9 cellular contexts compared by ENCODE assay signal in the genomic region with DNA sequence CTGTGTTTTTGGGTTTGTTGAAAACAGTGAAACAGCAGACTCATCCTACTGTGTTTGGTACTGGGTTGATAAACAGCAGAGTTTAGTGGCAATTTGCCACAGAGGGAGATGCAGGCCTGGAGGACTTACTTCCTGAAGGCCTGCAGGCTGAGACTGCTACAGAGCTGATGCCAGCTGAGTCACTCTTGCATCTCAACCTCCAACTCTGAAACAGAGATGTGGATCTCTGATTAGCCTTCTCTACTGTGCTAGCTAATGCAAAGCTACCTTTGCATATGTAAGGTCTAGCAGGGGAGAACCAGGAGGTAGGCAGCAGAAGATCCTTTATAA. TPM values are rescaled to one million over a fixed set of nuclear protein-coding genes. Genes with fewer than 3 reads are reported as not detected.
A peak's percentile ranks its signal among the peaks of the same experiment; 100 is the strongest.
DNase-seq lines count a peak whose midpoint lies in the region; ATAC-seq, FAIRE-seq and TF ChIP-seq lines count a peak whose summit lies in the region.
"Had no signal": no experiment of that assay in that cellular context is flagged by ENCODE, and none has a peak within 500 bp of the region (broad histone marks: within the 10 kb centered on the region; RNA-seq: fewer than 3 reads in every experiment).

No MANE protein-coding gene starts in this region.

- POLR2A ChIA-PET in SK-N-SH (lab: Yijun Ruan, JAX) = no interaction called here

- no peak for TF ChIP-seq CTCF in GM23338 (conservative IDR thresholded peaks at IDR 0.05; ENCODE audit: low read depth in 2 of 2)
- no peak for TF ChIP-seq CTCF in SK-N-SH (IDR thresholded peaks at IDR 0.05)

- H3K27me3 Mint-ChIP-seq in GM23338 (ENCODE audit: insufficient read depth, low read depth, poor library complexity) = peaks cover 2% of the 10 kb centered on the region
- H3K27me3 Mint-ChIP-seq: brain had no signal

- H3K9ac ChIP-seq in SK-N-SH = no peak overlapping the region

- H3K4me1 Mint-ChIP-seq in GM23338 = peaks cover 10% of the 10 kb centered on the region
- H3K4me1 Mint-ChIP-seq: brain had no signal

- peak; percentile 43 to 57; a peak in 3 of 4 replicates for TF ChIP-seq EP300 in SK-N-SH (IDR thresholded peaks at IDR 0.05; ENCODE audit: borderline replicate concordance in 1 of 2, low read depth in 1 of 2, low read length in 1 of 2)

- H3K4me3 ChIP-seq in GM23338 = 0 out of 2 replicates have a peak overlapping the region, but pooled peaks have one; percentile 8
- no peak overlapping the region for H3K4me3 ChIP-seq in SK-N-SH (ENCODE audit: low read depth in 2 of 2, low read length in 1 of 2)
- no peak overlapping the region for H3K4me3 ChIP-seq in small intestine (ENCODE audit: low read depth in 1 of 2, low read length in 2 of 2)

- H2AFZ ChIP-seq in GM23338 = no peak overlapping the region
- no peak overlapping the region for H2AFZ ChIP-seq in SK-N-SH (ENCODE audit: low read depth)

- no peaks in the 10 kb centered on the region for H3K36me3 Mint-ChIP-seq in GM23338 (ENCODE audit: low read depth)

- H3K9me2 ChIP-seq in GM23338 (ENCODE audit: insufficient read depth) = no peaks in the 10 kb centered on the region
- H3K9me2 ChIP-seq in SK-N-SH = no peaks in the 10 kb centered on the region

- no peak overlapping the region for H3K4me3 Mint-ChIP-seq in GM23338
- H3K4me3 Mint-ChIP-seq: brain had no signal

- peak; percentile 38; the same call in 1 of the 2 replicates for TF ChIP-seq RAD21 in SK-N-SH (IDR thresholded peaks at IDR 0.05; ENCODE audit: low read length)

- H3F3A ChIP-seq in GM23338 (replicated peaks; ENCODE audit: low read depth) (peaks cover 5% of the 10 kb centered on the region; the same call in 1 of the 2 replicates), SK-N-SH (replicated peaks; ENCODE audit: insufficient read depth) (peaks cover 24% of the 10 kb centered on the region)

- no peaks in the 10 kb centered on the region for H3K27me3 ChIP-seq in GM23338 (ENCODE audit: insufficient read depth)
- no peaks in the 10 kb centered on the region for H3K27me3 ChIP-seq in SK-N-SH (ENCODE audit: insufficient read depth)
- no peaks in the 10 kb centered on the region for H3K27me3 ChIP-seq in small intestine (ENCODE audit: control insufficient read depth in 2 of 2, insufficient read depth in 2 of 2, low read length in 2 of 2)

- no peaks in the 10 kb centered on the region for H3K9me3 Mint-ChIP-seq in GM23338
- H3K9me3 Mint-ChIP-seq: brain had no signal

- FAIRE-seq in small intestine (lab: Jason Lieb, UNC) = no peak

- peak overlapping the region; percentile 59 for H3K4me2 ChIP-seq in GM23338
- H3K4me2 ChIP-seq in SK-N-SH = peak overlapping the region; percentile 24; the same call in 1 of the 2 replicates

- peak overlapping the region; percentile 88 for H3K27ac ChIP-seq in GM23338 (ENCODE audit: low read depth)
- peak overlapping the region; percentile 62 to 85 for H3K27ac ChIP-seq in SK-N-SH (ENCODE audit: low read depth in 2 of 2, low read length in 1 of 2)
- no peak overlapping the region for H3K27ac ChIP-seq in small intestine (ENCODE audit: low read depth in 1 of 2, low read length in 1 of 2)

- H3K4me1 ChIP-seq in GM23338 (ENCODE audit: insufficient read depth) = peaks cover 12% of the 10 kb centered on the region
- peaks cover 8 to 13% of the 10 kb centered on the region in 2 experiments; a peak in 3 of 4 replicates for H3K4me1 ChIP-seq in SK-N-SH (ENCODE audit: control insufficient read depth in 1 of 2, insufficient read depth in 2 of 2, low read depth in 1 of 2, low read length in 1 of 2)
- peaks cover 0 to 4% of the 10 kb centered on the region in 2 donors for H3K4me1 ChIP-seq in small intestine (ENCODE audit: control insufficient read depth in 2 of 2, insufficient read depth in 1 of 2, low read depth in 1 of 2, low read length in 1 of 2)

- CTCF ChIA-PET in SK-N-SH (lab: Yijun Ruan, JAX) = interaction anchor here (1.0 kb wide), 1 partner anchor 73 kb away, joined by 5 read pairs; no protein-coding TSS in a partner anchor

- no peak overlapping the region for H3K27ac Mint-ChIP-seq in GM23338
- H3K27ac Mint-ChIP-seq: brain had no signal

- H3K79me2 ChIP-seq in GM23338 (replicated peaks; ENCODE audit: insufficient read depth) = no peaks in the 10 kb centered on the region
- peaks cover 7% of the 10 kb centered on the region; the same call in 1 of the 2 replicates for H3K79me2 ChIP-seq in SK-N-SH (ENCODE audit: insufficient read depth)

- H3K36me3 ChIP-seq in GM23338 (ENCODE audit: insufficient read depth) (no peaks in the 10 kb centered on the region), SK-N-SH (replicated peaks in 1 of 2; ENCODE audit: control insufficient read depth in 1 of 2, insufficient read depth in 2 of 2, low read length in 1 of 2) (peaks cover 0 to 9% of the 10 kb centered on the region in 2 experiments), small intestine (ENCODE audit: control insufficient read depth in 2 of 2, insufficient read depth in 2 of 2, low read length in 2 of 2) (peaks cover 0 to 4% of the 10 kb centered on the region in 2 donors)

- H4K20me1 ChIP-seq in GM23338 (replicated peaks; ENCODE audit: insufficient read depth) (no peaks in the 10 kb centered on the region; the same call in 1 of the 2 replicates), SK-N-SH (ENCODE audit: insufficient read depth) (no peaks in the 10 kb centered on the region)

- DNase-seq in AG08396 (ENCODE audit: low spot score) (peak; percentile 88), GM23338 (ENCODE audit: low spot score) (peak; percentile 76), SK-N-SH (peak; percentile 68), fibroblast of the conjunctiva (ENCODE audit: low read depth) (peak; percentile 91), small intestine (peak; percentile 49), NOMO-1 treated with DMSO at 0.1 percent for 48 hours (lab: John Stamatoyannopoulos, UW; ENCODE audit: unreplicated experiment) (no peak)

- peak; percentile 96 for ATAC-seq in GM23338
- no peak for ATAC-seq in GM21717 (IDR thresholded peaks at IDR 0.05; ENCODE audit: unreplicated experiment)
- no peak for ATAC-seq in GM19395 (IDR thresholded peaks at IDR 0.05; ENCODE audit: unreplicated experiment)

- no peaks in the 10 kb centered on the region for H3K9me3 ChIP-seq in SK-N-SH
- no peaks in the 10 kb centered on the region for H3K9me3 ChIP-seq in small intestine (ENCODE audit: control insufficient read depth, low read depth)

TF ChIP-seq in SK-N-SH, 30 proteins besides CTCF, POLR2A, EP300 and RAD21 (continues in another document):
- TF ChIP-seq TEAD4 (IDR thresholded peaks at IDR 0.05; ENCODE audit: borderline replicate concordance, insufficient read depth) = no peak
- 0 out of 2 replicates have a peak, but pooled peaks have one; percentile 30 for TF ChIP-seq MXI1 (IDR thresholded peaks at IDR 0.05; ENCODE audit: low read depth, low read length)
- TF ChIP-seq TCF12 (IDR thresholded peaks at IDR 0.05) = peak; percentile 91
- TF ChIP-seq ELF1 (IDR thresholded peaks at IDR 0.05) = peak; percentile 89
- TF ChIP-seq NRF1 (IDR thresholded peaks at IDR 0.05; ENCODE audit: low read depth, low read length) = no peak
- peak; percentile 79 for TF ChIP-seq GATA2 (CRISPR knock-in tag; IDR thresholded peaks at IDR 0.05)
- TF ChIP-seq, protein P1, sequence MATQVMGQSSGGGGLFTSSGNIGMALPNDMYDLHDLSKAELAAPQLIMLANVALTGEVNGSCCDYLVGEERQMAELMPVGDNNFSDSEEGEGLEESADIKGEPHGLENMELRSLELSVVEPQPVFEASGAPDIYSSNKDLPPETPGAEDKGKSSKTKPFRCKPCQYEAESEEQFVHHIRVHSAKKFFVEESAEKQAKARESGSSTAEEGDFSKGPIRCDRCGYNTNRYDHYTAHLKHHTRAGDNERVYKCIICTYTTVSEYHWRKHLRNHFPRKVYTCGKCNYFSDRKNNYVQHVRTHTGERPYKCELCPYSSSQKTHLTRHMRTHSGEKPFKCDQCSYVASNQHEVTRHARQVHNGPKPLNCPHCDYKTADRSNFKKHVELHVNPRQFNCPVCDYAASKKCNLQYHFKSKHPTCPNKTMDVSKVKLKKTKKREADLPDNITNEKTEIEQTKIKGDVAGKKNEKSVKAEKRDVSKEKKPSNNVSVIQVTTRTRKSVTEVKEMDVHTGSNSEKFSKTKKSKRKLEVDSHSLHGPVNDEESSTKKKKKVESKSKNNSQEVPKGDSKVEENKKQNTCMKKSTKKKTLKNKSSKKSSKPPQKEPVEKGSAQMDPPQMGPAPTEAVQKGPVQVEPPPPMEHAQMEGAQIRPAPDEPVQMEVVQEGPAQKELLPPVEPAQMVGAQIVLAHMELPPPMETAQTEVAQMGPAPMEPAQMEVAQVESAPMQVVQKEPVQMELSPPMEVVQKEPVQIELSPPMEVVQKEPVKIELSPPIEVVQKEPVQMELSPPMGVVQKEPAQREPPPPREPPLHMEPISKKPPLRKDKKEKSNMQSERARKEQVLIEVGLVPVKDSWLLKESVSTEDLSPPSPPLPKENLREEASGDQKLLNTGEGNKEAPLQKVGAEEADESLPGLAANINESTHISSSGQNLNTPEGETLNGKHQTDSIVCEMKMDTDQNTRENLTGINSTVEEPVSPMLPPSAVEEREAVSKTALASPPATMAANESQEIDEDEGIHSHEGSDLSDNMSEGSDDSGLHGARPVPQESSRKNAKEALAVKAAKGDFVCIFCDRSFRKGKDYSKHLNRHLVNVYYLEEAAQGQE (IDR thresholded peaks at IDR 0.05; ENCODE audit: low read depth, low read length) = peak; percentile 69
- peak; percentile 27; the same call in 1 of the 2 replicates for TF ChIP-seq SMC3 (IDR thresholded peaks at IDR 0.05; ENCODE audit: low read depth, low read length)
- TF ChIP-seq JUND (IDR thresholded peaks at IDR 0.05) = peak; percentile 91
- peak; percentile 31; the same call in 1 of the 2 replicates for TF ChIP-seq FOXJ3 (CRISPR knock-in tag; IDR thresholded peaks at IDR 0.05)

RNA-seq across cellular contexts. Expression of gene ATP5MG, which starts 14.3 kb away (rescaled TPM):
- total RNA-seq in GM23338 (2014; rRNA removed; shearing (Covaris generic)) = 41.7 and 50.1 TPM in 2 replicates
- polyA plus RNA-seq in GM23338 (2016; fragmentation: Nextera tagmentation; extraction: Ambion mirVana) (987 and 1,075 TPM in 2 replicates), SK-N-SH (2012; rRNA removed) (140 and 152 TPM in 2 replicates), small intestine (100 to 1,000 TPM; 234 to 332 (median 329) TPM)
- polyA plus RNA-seq in SK-N-SH (2012; cell fraction: cytosol; rRNA removed) = 157 and 208 TPM in 2 replicates
- 43.1 and 66.4 TPM in 2 replicates for polyA plus RNA-seq in SK-N-SH (2012; cell fraction: nucleus; rRNA removed)

RNA-seq across cellular contexts. Expression of gene KMT2A, which starts 20.6 kb away (rescaled TPM):
- total RNA-seq in GM23338 (2014; rRNA removed; shearing (Covaris generic)) = 66.6 and 72.2 TPM in 2 replicates
- polyA plus RNA-seq in GM23338 (2016; fragmentation: Nextera tagmentation; extraction: Ambion mirVana) (29.0 and 34.3 TPM in 2 replicates), SK-N-SH (2012; rRNA removed) (15.7 and 16.6 TPM in 2 replicates), small intestine (10 to 100 TPM in 1 of 3 donors, 1 to 10 TPM in 2; 7.3 to 11.4 (median 7.6) TPM)
- polyA plus RNA-seq in SK-N-SH (2012; cell fraction: cytosol; rRNA removed) = 8.2 and 11.9 TPM in 2 replicates
- polyA plus RNA-seq in SK-N-SH (2012; cell fraction: nucleus; rRNA removed) = 41.9 and 53.5 TPM in 2 replicates

RNA-seq across cellular contexts. Expression of gene UBE4A, which starts 56.3 kb away (rescaled TPM):
- total RNA-seq in GM23338 (2014; rRNA removed; shearing (Covaris generic)) = 42.2 and 42.8 TPM in 2 replicates
- polyA plus RNA-seq in GM23338 (2016; fragmentation: Nextera tagmentation; extraction: Ambion mirVana) (9.9 and 11.8 TPM in 2 replicates), SK-N-SH (2012; rRNA removed) (7.7 and 9.3 TPM in 2 replicates), small intestine (10 to 100 TPM; 11.3 to 14.8 (median 13.6) TPM)
- 9.9 and 10.1 TPM in 2 replicates for polyA plus RNA-seq in SK-N-SH (2012; cell fraction: cytosol; rRNA removed)
- 9.4 and 18.1 TPM in 2 replicates for polyA plus RNA-seq in SK-N-SH (2012; cell fraction: nucleus; rRNA removed)

Comparison
In these comparisons a context has a peak if more than half of its experiments do, and no peak if none do; other contexts are left out.
1. H3K27ac ChIP-seq: peak in GM23338 (single experiment) and SK-N-SH (2 of 2); none in small intestine (0 of 2).